In genomic region chr2:104521247-104521646, GRCh38 we compare ENCODE assay signal across 15 cellular contexts.
DNase-seq lines count a peak whose midpoint lies in the region; ATAC-seq and TF ChIP-seq lines count a peak whose summit lies in the region.
"Had no signal": no experiment of that assay in that cellular context is flagged by ENCODE, and none has a peak within 500 bp of the region (broad histone marks: within the 10 kb centered on the region; RNA-seq: fewer than 3 reads in every experiment).

No MANE protein-coding gene starts in this region.

- H3K36me3 ChIP-seq in OCI-LY3 (replicated peaks; ENCODE audit: low read depth, low read length): no peaks in the 10 kb centered on the region
- H3K36me3 ChIP-seq: right atrium auricular region, thoracic aorta had no signal

- H3K36me3 Mint-ChIP-seq in activated naive CD4-positive, alpha-beta T cell treated with anti-CD3 and anti-CD28 coated beads, Interleukin-2, amount 50 U/mL, for 72 hours: peaks cover 4 to 7% of the 10 kb centered on the region in 2 donors
- H3K36me3 Mint-ChIP-seq: brain had no signal

- H3K27ac Mint-ChIP-seq in activated naive CD4-positive, alpha-beta T cell treated with anti-CD3 and anti-CD28 coated beads, Interleukin-2, amount 50 U/mL, for 72 hours: no peak overlapping the region
- H3K27ac Mint-ChIP-seq: nephron had no signal

- H3K4me1 ChIP-seq in OCI-LY3 (ENCODE audit: low read length): no peaks in the 10 kb centered on the region
- H3K4me1 ChIP-seq: right atrium auricular region had no signal

- ATAC-seq in activated naive CD4-positive, alpha-beta T cell treated with anti-CD3 and anti-CD28 coated beads, Interleukin-2, amount 50 U/mL, for 72 hours: no peak
- no peak for ATAC-seq in HG03342 (IDR thresholded peaks at IDR 0.05; ENCODE audit: unreplicated experiment)

- peaks cover 12 to 13% of the 10 kb centered on the region in 2 donors for H3K9me3 Mint-ChIP-seq in activated naive CD4-positive, alpha-beta T cell treated with anti-CD3 and anti-CD28 coated beads, Interleukin-2, amount 50 U/mL, for 72 hours
- H3K9me3 Mint-ChIP-seq: nephron had no signal

- H3K27me3 ChIP-seq in OCI-LY3 (ENCODE audit: low read depth, low read length): 0 out of 2 replicates have a peak, but pooled peaks cover 10% of the 10 kb centered on the region
- H3K27me3 ChIP-seq: dorsolateral prefrontal cortex, right atrium auricular region had no signal

- H4K20me1 ChIP-seq in OCI-LY3 (ENCODE audit: insufficient read depth, low read length): no peaks in the 10 kb centered on the region

- H3K27ac ChIP-seq in OCI-LY3 (ENCODE audit: low read length): no peak overlapping the region
- H3K27ac ChIP-seq: dorsolateral prefrontal cortex, right atrium auricular region, SK-N-MC, thoracic aorta had no signal

- H3K4me2 ChIP-seq in OCI-LY3 (ENCODE audit: low read length): no peak overlapping the region

- no peaks in the 10 kb centered on the region for H3K79me2 ChIP-seq in OCI-LY3 (ENCODE audit: low read length)

- DNase-seq in Daoy (ENCODE audit: low read depth) (peak; percentile 21), NAMALWA (ENCODE audit: low spot score) (peak; percentile 51), kidney tubule cell (ENCODE audit: low spot score) (peak; percentile 8), DMS153 treated with DMSO at 0.1 percent for 48 hours (lab: John Stamatoyannopoulos, UW; ENCODE audit: unreplicated experiment) (no peak)
- no peak for DNase-seq in activated naive CD4-positive, alpha-beta T cell treated with anti-CD3 and anti-CD28 coated beads, Interleukin-2, amount 50 U/mL, for 72 hours (ENCODE audit: low spot score in 2 of 2)
- DNase-seq: activated gamma-delta T cell treated with Interleukin-2 at 50 U/mL for 16 hours, dorsolateral prefrontal cortex, NCI-H146 had no signal

- H3K9me3 ChIP-seq in OCI-LY3 (ENCODE audit: insufficient read depth, low read length): no peaks in the 10 kb centered on the region

- H3K4me3 ChIP-seq in OCI-LY3 (ENCODE audit: low read length): no peak overlapping the region
- H3K4me3 ChIP-seq: dorsolateral prefrontal cortex, right atrium auricular region, SK-N-MC, thoracic aorta had no signal

- peak; percentile 49 for TF ChIP-seq CTCF in OCI-LY3 (IDR thresholded peaks at IDR 0.05; ENCODE audit: low read depth, low read length)

- H2AFZ ChIP-seq in OCI-LY3 (ENCODE audit: low read depth, low read length): no peak overlapping the region

- H3K9ac ChIP-seq in OCI-LY3 (ENCODE audit: low read length): no peak overlapping the region

Comparison
In these comparisons a context has a peak if more than half of its experiments do, and no peak if none do; other contexts are left out.
1. DNase-seq: peak in Daoy (single experiment), NAMALWA (single experiment) and kidney tubule cell (single experiment); none in activated naive CD4-positive, alpha-beta T cell treated with anti-CD3 and anti-CD28 coated beads, Interleukin-2, amount 50 U/mL, for 72 hours (0 of 2) and DMS153 treated with DMSO at 0.1 percent for 48 hours (single experiment).